Comparison of ENCODE assay signal across 8 cellular contexts in genomic region chr16:67191995-67192681, GRCh38. TPM values are rescaled to one million over a fixed set of nuclear protein-coding genes. Genes with fewer than 3 reads are reported as not detected.
A peak's percentile ranks its signal among the peaks of the same experiment; 100 is the strongest.
DNase-seq lines count a peak whose midpoint lies in the region; ATAC-seq and TF ChIP-seq lines count a peak whose summit lies in the region.

A gene with protein sequence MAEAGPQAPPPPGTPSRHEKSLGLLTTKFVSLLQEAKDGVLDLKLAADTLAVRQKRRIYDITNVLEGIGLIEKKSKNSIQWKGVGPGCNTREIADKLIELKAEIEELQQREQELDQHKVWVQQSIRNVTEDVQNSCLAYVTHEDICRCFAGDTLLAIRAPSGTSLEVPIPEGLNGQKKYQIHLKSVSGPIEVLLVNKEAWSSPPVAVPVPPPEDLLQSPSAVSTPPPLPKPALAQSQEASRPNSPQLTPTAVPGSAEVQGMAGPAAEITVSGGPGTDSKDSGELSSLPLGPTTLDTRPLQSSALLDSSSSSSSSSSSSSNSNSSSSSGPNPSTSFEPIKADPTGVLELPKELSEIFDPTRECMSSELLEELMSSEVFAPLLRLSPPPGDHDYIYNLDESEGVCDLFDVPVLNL (plus strand): TSS chr16:67192155. CDS start chr16:67192228, 73 bp downstream.

- H3K4me3 ChIP-seq in kidney epithelial cell (ENCODE audit: low read depth, low read length), result peak within 1 kb of the TSS; percentile 94

- peak; percentile 56 for ATAC-seq in GM18873 (IDR thresholded peaks at IDR 0.05; ENCODE audit: low FRiP score, unreplicated experiment)
- peak; percentile 80 for ATAC-seq in HG03139 (IDR thresholded peaks at IDR 0.05; ENCODE audit: unreplicated experiment)

- DNase-seq in AG08396 (ENCODE audit: low spot score), result peak; percentile 96
- peak; percentile 29 to 86 for DNase-seq in NCI-H446 (lab: John Stamatoyannopoulos, UW)
- peak; percentile 88 for DNase-seq in activated CD4-positive, CD25-positive, alpha-beta regulatory T cell treated with anti-CD3 and anti-CD28 coated beads, Interleukin-2, amount 50 U/mL, for 72 hours
- peak; percentile 94 for DNase-seq in cerebellar cortex (ENCODE audit: low spot score)
- no peak for DNase-seq in kidney epithelial cell (ENCODE audit: low read depth)
- DNase-seq in stimulated activated CD4-positive, alpha-beta T cell treated with anti-CD3 and anti-CD28 coated beads, Interleukin-15, amount 100 ng/mL, for 24 hours, result peak; percentile 93

- H3K36me3 ChIP-seq in kidney epithelial cell (ENCODE audit: control insufficient read depth, insufficient read depth, low read length), result peaks cover 2% of the 10 kb centered on the region

- no peaks in the 10 kb centered on the region for H3K27me3 ChIP-seq in kidney epithelial cell (ENCODE audit: control insufficient read depth, insufficient read depth, low read length)

- TF ChIP-seq CTCF in kidney epithelial cell (IDR thresholded peaks at IDR 0.05; ENCODE audit: insufficient read depth, low read length, poor library complexity, severe bottlenecking), result no peak

RNA-seq across cellular contexts. Expression of the gene that starts here (rescaled TPM):
- total RNA-seq in kidney epithelial cell, result 84.9 and 109 TPM in 2 replicates
